Comparison of ENCODE assay signal across 1 cellular context in genomic region chr19:45402469-45403070, GRCh38.
TF ChIP-seq lines count a peak whose summit lies in the region.

No MANE protein-coding gene starts in this region.

TF ChIP-seq in WTC11, 78 proteins besides CTCF, POLR2A, EP300 and RAD21 (continued from another document):
- TF ChIP-seq ZNF396 (CRISPR knock-in tag; IDR thresholded peaks at IDR 0.05; ENCODE audit: borderline replicate concordance), result no peak
- no peak for TF ChIP-seq NR1H2 (CRISPR knock-in tag; IDR thresholded peaks at IDR 0.05)
- TF ChIP-seq ZBTB43 (CRISPR knock-in tag; IDR thresholded peaks at IDR 0.05), result no peak
- no peak for TF ChIP-seq FOXK1 (CRISPR knock-in tag; IDR thresholded peaks at IDR 0.05)
- no peak for TF ChIP-seq HMGA2 (CRISPR knock-in tag; IDR thresholded peaks at IDR 0.05)
- TF ChIP-seq RELA (CRISPR knock-in tag; IDR thresholded peaks at IDR 0.05; ENCODE audit: borderline replicate concordance), result no peak
- TF ChIP-seq CDX4 (CRISPR knock-in tag; IDR thresholded peaks at IDR 0.05; ENCODE audit: borderline replicate concordance), result no peak
- no peak for TF ChIP-seq ZNF281 (CRISPR knock-in tag; IDR thresholded peaks at IDR 0.05)
- no peak for TF ChIP-seq CREB1 (CRISPR knock-in tag; IDR thresholded peaks at IDR 0.05)
- TF ChIP-seq ZNF121 (CRISPR knock-in tag; IDR thresholded peaks at IDR 0.05), result no peak
- TF ChIP-seq ZNF423 (CRISPR knock-in tag; IDR thresholded peaks at IDR 0.05), result peak; percentile 77
- TF ChIP-seq PRRX2 (CRISPR knock-in tag; IDR thresholded peaks at IDR 0.05), result no peak
- TF ChIP-seq TEAD1 (CRISPR knock-in tag; IDR thresholded peaks at IDR 0.05), result no peak
